18 cellular contexts compared by ENCODE assay signal in the genomic region with DNA sequence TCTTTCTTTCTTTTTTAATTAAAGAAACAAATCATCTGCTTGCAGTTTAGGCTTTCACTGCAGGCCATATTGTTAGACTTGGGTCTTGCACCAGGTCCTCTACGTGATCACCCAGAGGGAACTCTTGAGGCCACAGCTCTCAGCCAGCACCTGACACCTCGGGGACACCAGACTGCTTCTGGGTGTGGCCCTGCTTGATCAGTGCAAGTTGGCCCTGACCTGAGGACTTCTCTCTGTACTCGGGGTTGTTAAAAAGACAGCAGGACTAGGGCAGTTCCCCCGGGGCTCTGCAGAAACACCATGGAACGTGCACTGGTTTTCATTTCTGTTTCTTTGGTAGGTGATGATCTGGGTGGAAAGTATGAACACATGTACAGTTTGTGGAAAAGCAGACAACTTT. TPM values are rescaled to one million over a fixed set of nuclear protein-coding genes. Genes with fewer than 3 reads are reported as not detected.
"Had no signal": no experiment of that assay in that cellular context is flagged by ENCODE, and none has a peak within 500 bp of the region (broad histone marks: within the 10 kb centered on the region; RNA-seq: fewer than 3 reads in every experiment).

No MANE protein-coding gene starts in this region.

- H3K9me3 ChIP-seq: gastrocnemius medialis, heart right ventricle, psoas muscle, spleen had no signal

- H3K4me1 Mint-ChIP-seq: neural crest cell had no signal

- H3K36me3 ChIP-seq: gastrocnemius medialis had no signal

- H3K36me3 Mint-ChIP-seq: activated CD4-positive, alpha-beta memory T cell treated with anti-CD3 and anti-CD28 coated beads for 36 hours had no signal

- H3K27ac ChIP-seq: epithelial cell of prostate, gastrocnemius medialis, heart right ventricle, psoas muscle, spleen had no signal

- H3K9me3 Mint-ChIP-seq: activated CD4-positive, alpha-beta memory T cell treated with anti-CD3 and anti-CD28 coated beads for 36 hours; neural crest cell had no signal

- ATAC-seq: sciatic nerve had no signal

- H3K27me3 Mint-ChIP-seq: activated CD4-positive, alpha-beta memory T cell treated with anti-CD3 and anti-CD28 coated beads for 36 hours had no signal

- H3K4me3 Mint-ChIP-seq: activated CD4-positive, alpha-beta memory T cell treated with anti-CD3 and anti-CD28 coated beads for 36 hours; neural crest cell had no signal

- H3K27ac Mint-ChIP-seq: activated CD4-positive, alpha-beta memory T cell treated with anti-CD3 and anti-CD28 coated beads for 36 hours had no signal

- DNase-seq: activated CD4-positive, alpha-beta memory T cell treated with anti-CD3 and anti-CD28 coated beads for 36 hours; activated CD4-positive, alpha-beta T cell treated with anti-CD3 and anti-CD28 coated beads for 1 hour; activated CD8-positive, alpha-beta memory T cell treated with anti-CD3 and anti-CD28 coated beads, Interleukin-2, amount 50 U/mL, for 48 hours; activated naive CD4-positive, alpha-beta T cell treated with Interleukin-2 at 50 U/mL for 16 hours; anterior cingulate cortex; cerebellar nuclear complex; dermis blood vessel endothelial cell; heart right ventricle; midbrain; psoas muscle; spleen; stimulated activated CD4-positive, alpha-beta T cell treated with anti-CD3 and anti-CD28 coated beads, Interleukin-2, amount 100 ng/mL, for 24 hours; SW 1271 had no signal

RNA-seq across cellular contexts. Expression of gene MYO18B, which starts 51.2 kb away (rescaled TPM):
- total RNA-seq: neural crest cell, osteocyte, sciatic nerve had no signal
